ENCODE assay signal across 2 cellular contexts in genomic region chr14:81221579-81222102, GRCh38.
TF ChIP-seq lines count a peak whose summit lies in the region.

No MANE protein-coding gene starts in this region.

TF ChIP-seq in A549, 52 proteins besides CTCF, POLR2A, EP300 and RAD21 (continued from another document):
- TF ChIP-seq HOXB13 (CRISPR knock-in tag; IDR thresholded peaks at IDR 0.05; ENCODE audit: low read depth) (peak; percentile 15; the same call in 1 of the 2 replicates), HOXB5 (CRISPR knock-in tag; IDR thresholded peaks at IDR 0.05) (0 out of 2 replicates have a peak, but pooled peaks have one; percentile 8), MAFK (IDR thresholded peaks at IDR 0.05; ENCODE audit: partially characterized antibody) (no peak), HOXA7 (CRISPR knock-in tag; IDR thresholded peaks at IDR 0.05) (0 out of 2 replicates have a peak, but pooled peaks have one; percentile 75), BCL3 (IDR thresholded peaks at IDR 0.05) (no peak)

TF ChIP-seq in HCT116, 20 proteins besides CTCF, POLR2A, EP300 and RAD21 (continued from another document):
- peak; percentile 17; the same call in 1 of the 2 replicates for TF ChIP-seq ZFX (IDR thresholded peaks at IDR 0.05)
